In the genomic region with DNA sequence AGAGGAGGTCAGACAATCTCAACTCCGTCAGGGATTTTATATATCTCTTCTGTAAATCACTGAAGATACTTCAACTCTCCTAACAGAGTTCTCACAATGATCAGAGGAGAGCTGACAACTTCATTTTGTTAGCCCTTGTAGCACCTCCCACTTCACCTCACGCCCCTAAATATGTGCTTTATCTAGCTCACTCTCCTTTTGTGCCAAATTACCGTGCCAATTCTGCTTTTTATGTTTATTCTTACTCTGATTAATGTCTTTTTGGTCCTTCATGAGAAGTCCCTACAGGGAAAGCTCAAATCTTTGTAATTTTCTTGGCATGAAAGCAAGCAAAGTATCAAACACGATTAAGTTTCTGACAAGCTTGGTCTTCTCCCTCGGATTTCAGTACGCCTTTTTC, we compare ENCODE assay signal across 26 cellular contexts.
"Had no signal": no experiment of that assay in that cellular context is flagged by ENCODE, and none has a peak within 500 bp of the region (broad histone marks: within the 10 kb centered on the region; RNA-seq: fewer than 3 reads in every experiment).

No MANE protein-coding gene starts in this region.

- H3K27ac Mint-ChIP-seq: immature natural killer cell; naive thymus-derived CD8-positive, alpha-beta T cell; nephron progenitor cell; progenitor cell of endocrine pancreas; stimulated activated memory B cell treated with anti-CD40 and anti-IgM and Interleukin-4, amounts not matched to agents 10 μg/mL and 1 μg/mL and 100 μg/mL, for 72 hours; stimulated activated naive CD8-positive, alpha-beta T cell treated with anti-CD3 and anti-CD28 coated beads, Interleukin-15, amount 100 ng/mL, for 72 hours had no signal

- H3K4me1 Mint-ChIP-seq: naive thymus-derived CD8-positive, alpha-beta T cell; stimulated activated memory B cell treated with anti-CD40 and anti-IgM and Interleukin-4, amounts not matched to agents 10 μg/mL and 1 μg/mL and 100 μg/mL, for 72 hours; stimulated activated naive CD8-positive, alpha-beta T cell treated with anti-CD3 and anti-CD28 coated beads, Interleukin-15, amount 100 ng/mL, for 72 hours had no signal

- H3K4me1 ChIP-seq: left lung, lower lobe of right lung, right lobe of liver, thyroid gland, transverse colon, upper lobe of left lung, vagina had no signal

- ATAC-seq: left colon; left lung; lower lobe of right lung; naive thymus-derived CD8-positive, alpha-beta T cell; right lobe of liver; stimulated activated memory B cell treated with anti-CD40 and anti-IgM and Interleukin-4, amounts not matched to agents 10 μg/mL and 1 μg/mL and 100 μg/mL, for 72 hours; stimulated activated naive CD8-positive, alpha-beta T cell treated with anti-CD3 and anti-CD28 coated beads, Interleukin-15, amount 100 ng/mL, for 72 hours had no signal

- H3K4me3 Mint-ChIP-seq: immature natural killer cell; naive thymus-derived CD8-positive, alpha-beta T cell; nephron progenitor cell; stimulated activated memory B cell treated with anti-CD40 and anti-IgM and Interleukin-4, amounts not matched to agents 10 μg/mL and 1 μg/mL and 100 μg/mL, for 72 hours; stimulated activated naive CD8-positive, alpha-beta T cell treated with anti-CD3 and anti-CD28 coated beads, Interleukin-15, amount 100 ng/mL, for 72 hours had no signal

- H3K27ac ChIP-seq: left lung, lower lobe of right lung, ovary, right atrium auricular region, right lobe of liver, thyroid gland, transverse colon, upper lobe of left lung, vagina had no signal

- H3K36me3 Mint-ChIP-seq: immature natural killer cell; naive thymus-derived CD8-positive, alpha-beta T cell; stimulated activated memory B cell treated with anti-CD40 and anti-IgM and Interleukin-4, amounts not matched to agents 10 μg/mL and 1 μg/mL and 100 μg/mL, for 72 hours had no signal

- DNase-seq: immature natural killer cell; kidney; left colon; left lung; lower lobe of right lung; mammary epithelial cell; mesenchymal stem cell; naive thymus-derived CD8-positive, alpha-beta T cell; nephron progenitor cell; ovary; right lobe of liver; stimulated activated CD4-positive, alpha-beta T cell treated with anti-CD3 and anti-CD28 coated beads, Interleukin-1b, Interleukin-23, amount 100 ng/mL, for 48 hours; stimulated activated CD4-positive, alpha-beta T cell treated with anti-CD3 and anti-CD28 coated beads, Interleukin-2, amount 100 ng/mL, for 48 hours; stimulated activated CD4-positive, alpha-beta T cell treated with anti-CD3 and anti-CD28 coated beads, Interleukin-4, amount 100 ng/mL, for 4 hours; stimulated activated CD8-positive, alpha-beta memory T cell treated with anti-CD3 and anti-CD28 coated beads, Interleukin-4, amount 100 ng/mL, for 48 hours; stimulated activated naive CD4-positive, alpha-beta T cell treated with Interleukin-2 at 50 U/mL for 16 hours; stimulated activated naive CD8-positive, alpha-beta T cell treated with anti-CD3 and anti-CD28 coated beads, Interleukin-15, amount 100 ng/mL, for 72 hours; substantia nigra; thyroid gland; transverse colon; upper lobe of left lung had no signal

- H3K9me3 Mint-ChIP-seq: naive thymus-derived CD8-positive, alpha-beta T cell; nephron progenitor cell had no signal

- H3K27me3 Mint-ChIP-seq: progenitor cell of endocrine pancreas; stimulated activated memory B cell treated with anti-CD40 and anti-IgM and Interleukin-4, amounts not matched to agents 10 μg/mL and 1 μg/mL and 100 μg/mL, for 72 hours; stimulated activated naive CD8-positive, alpha-beta T cell treated with anti-CD3 and anti-CD28 coated beads, Interleukin-15, amount 100 ng/mL, for 72 hours had no signal

- H3K27me3 ChIP-seq: left lung, ovary, right atrium auricular region, right lobe of liver, thyroid gland, transverse colon, upper lobe of left lung, vagina had no signal

- H3K36me3 ChIP-seq: left lung, lower lobe of right lung, ovary, right atrium auricular region, right lobe of liver, thyroid gland, transverse colon, upper lobe of left lung, vagina had no signal

- H3K4me3 ChIP-seq: left lung, lower lobe of right lung, ovary, right atrium auricular region, right lobe of liver, smooth muscle cell, thyroid gland, transverse colon, upper lobe of left lung, vagina had no signal

- H3K9me3 ChIP-seq: lower lobe of right lung, ovary, right atrium auricular region, right lobe of liver, thyroid gland, transverse colon, upper lobe of left lung, vagina had no signal
